19 cellular contexts compared by ENCODE assay signal in the genomic region with DNA sequence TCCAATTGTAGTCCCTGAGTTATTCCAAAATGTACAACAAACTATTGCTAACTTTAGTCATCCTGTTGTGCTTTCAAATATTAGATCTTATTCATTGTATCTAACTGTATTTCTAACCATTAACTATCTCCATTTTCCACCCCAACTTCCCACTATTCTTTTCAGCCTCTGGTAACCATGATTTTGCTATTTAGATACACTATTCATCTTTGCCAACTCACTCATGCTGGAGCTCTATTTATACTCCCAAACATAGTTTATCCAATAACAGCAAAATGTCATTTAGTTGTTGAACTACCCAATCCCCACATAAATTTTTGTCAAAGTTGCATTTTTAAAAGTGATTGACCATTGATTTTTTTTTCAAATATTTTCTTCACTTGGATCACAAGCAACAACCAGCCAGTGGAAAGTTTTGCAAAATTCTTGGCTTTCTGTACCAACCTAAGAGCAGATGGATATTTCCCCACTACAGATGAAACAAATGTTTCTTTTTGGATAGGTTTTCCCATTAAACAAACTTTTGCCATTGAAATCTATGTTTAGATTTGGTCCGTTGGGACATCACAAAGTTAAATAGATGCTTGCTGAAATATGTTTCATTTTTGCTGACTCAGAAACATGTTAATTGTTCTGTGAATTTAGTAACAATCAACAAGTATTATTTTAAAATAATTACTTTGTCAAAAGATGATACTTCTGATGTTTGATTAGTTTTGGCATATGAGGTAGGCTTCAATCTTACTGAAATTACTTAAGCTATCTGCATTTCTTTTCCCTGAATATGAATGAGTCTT.
"Had no signal": no experiment of that assay in that cellular context is flagged by ENCODE, and none has a peak within 500 bp of the region (broad histone marks: within the 10 kb centered on the region; RNA-seq: fewer than 3 reads in every experiment).

No MANE protein-coding gene starts in this region.

- ATAC-seq: body of pancreas; lower lobe of right lung; natural killer cell; stimulated activated naive B cell treated with anti-CD40 and anti-IgM and Interleukin-4, amounts not matched to agents 10 μg/mL and 1 μg/mL and 100 μg/mL, for 72 hours; upper lobe of right lung; WTC11 had no signal

- H3K36me3 Mint-ChIP-seq: activated CD4-positive, alpha-beta memory T cell treated with anti-CD3 and anti-CD28 coated beads for 36 hours; activated naive CD8-positive, alpha-beta T cell treated with anti-CD3 and anti-CD28 coated beads for 36 hours; stimulated activated naive B cell treated with anti-CD40 and anti-IgM and Interleukin-4, amounts not matched to agents 10 μg/mL and 1 μg/mL and 100 μg/mL, for 72 hours had no signal

- H3K4me1 Mint-ChIP-seq: activated naive CD8-positive, alpha-beta T cell treated with anti-CD3 and anti-CD28 coated beads for 36 hours; natural killer cell; stimulated activated naive B cell treated with anti-CD40 and anti-IgM and Interleukin-4, amounts not matched to agents 10 μg/mL and 1 μg/mL and 100 μg/mL, for 72 hours; WTC11 had no signal

- H3K4me3 Mint-ChIP-seq: activated CD4-positive, alpha-beta memory T cell treated with anti-CD3 and anti-CD28 coated beads for 36 hours; activated naive CD8-positive, alpha-beta T cell treated with anti-CD3 and anti-CD28 coated beads for 36 hours; natural killer cell; stimulated activated naive B cell treated with anti-CD40 and anti-IgM and Interleukin-4, amounts not matched to agents 10 μg/mL and 1 μg/mL and 100 μg/mL, for 72 hours; WTC11 had no signal

- H3K27ac ChIP-seq: body of pancreas, dorsolateral prefrontal cortex, lower lobe of right lung, neutrophil, parathyroid adenoma, spleen, upper lobe of right lung had no signal

- H3K27me3 ChIP-seq: body of pancreas, dorsolateral prefrontal cortex, neutrophil, spleen, upper lobe of right lung had no signal

- H3K9me3 ChIP-seq: lower lobe of right lung, neutrophil, upper lobe of right lung had no signal

- DNase-seq: activated CD4-positive, alpha-beta memory T cell treated with anti-CD3 and anti-CD28 coated beads for 36 hours; activated CD4-positive, alpha-beta T cell treated with anti-CD3 and anti-CD28 coated beads for 4 hours; activated naive CD4-positive, alpha-beta T cell; activated naive CD8-positive, alpha-beta T cell treated with anti-CD3 and anti-CD28 coated beads for 36 hours; activated T-cell treated with anti-CD3 and anti-CD28 coated beads for 4 hours; amygdala; body of pancreas; caudate nucleus; dorsolateral prefrontal cortex; left cardiac atrium; lower lobe of right lung; natural killer cell; spleen; stimulated activated naive B cell treated with anti-CD40 and anti-IgM and Interleukin-4, amounts not matched to agents 10 μg/mL and 1 μg/mL and 100 μg/mL, for 72 hours; SW 1271; upper lobe of right lung had no signal

- H3K4me1 ChIP-seq: body of pancreas, lower lobe of right lung, parathyroid adenoma, spleen, upper lobe of right lung had no signal

- H3K27me3 Mint-ChIP-seq: activated CD4-positive, alpha-beta memory T cell treated with anti-CD3 and anti-CD28 coated beads for 36 hours; activated naive CD8-positive, alpha-beta T cell treated with anti-CD3 and anti-CD28 coated beads for 36 hours; stimulated activated naive B cell treated with anti-CD40 and anti-IgM and Interleukin-4, amounts not matched to agents 10 μg/mL and 1 μg/mL and 100 μg/mL, for 72 hours had no signal

- H3K27ac Mint-ChIP-seq: activated CD4-positive, alpha-beta memory T cell treated with anti-CD3 and anti-CD28 coated beads for 36 hours; activated naive CD8-positive, alpha-beta T cell treated with anti-CD3 and anti-CD28 coated beads for 36 hours; natural killer cell; stimulated activated naive B cell treated with anti-CD40 and anti-IgM and Interleukin-4, amounts not matched to agents 10 μg/mL and 1 μg/mL and 100 μg/mL, for 72 hours; WTC11 had no signal

- H3K79me2 ChIP-seq: parathyroid adenoma had no signal

- H3K9ac ChIP-seq: parathyroid adenoma had no signal

- H2AFZ ChIP-seq: parathyroid adenoma had no signal

- H3K4me3 ChIP-seq: body of pancreas, dorsolateral prefrontal cortex, lower lobe of right lung, spleen, upper lobe of right lung had no signal

- H3K36me3 ChIP-seq: lower lobe of right lung, neutrophil, spleen, upper lobe of right lung had no signal
